8 cellular contexts compared by ENCODE assay signal in the genomic region with DNA sequence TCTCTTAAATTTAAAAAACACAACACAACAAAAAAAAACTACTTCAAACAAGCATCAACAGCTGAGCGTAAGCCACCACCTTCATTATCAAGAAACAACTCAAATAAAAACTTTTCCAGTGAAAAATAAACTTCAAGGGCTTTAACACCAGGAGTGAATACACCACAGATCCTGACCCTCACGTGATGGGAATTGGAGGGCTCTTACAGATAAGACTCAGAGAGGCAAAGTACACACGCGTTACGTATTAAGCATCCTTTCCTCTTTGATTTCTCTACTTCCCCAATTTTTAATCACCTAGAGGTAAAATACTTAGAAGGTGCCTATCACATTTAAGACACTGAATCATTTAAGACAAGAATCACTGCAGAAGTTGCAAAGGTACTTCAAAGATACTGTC. TPM values are rescaled to one million over a fixed set of nuclear protein-coding genes. Genes with fewer than 3 reads are reported as not detected.
DNase-seq lines count a peak whose midpoint lies in the region; ATAC-seq and TF ChIP-seq lines count a peak whose summit lies in the region.

No MANE protein-coding gene starts in this region.

- no peaks in the 10 kb centered on the region for H3K9me2 ChIP-seq in SK-N-SH

- peaks cover 33% of the 10 kb centered on the region for H3F3A ChIP-seq in SK-N-SH (replicated peaks; ENCODE audit: insufficient read depth)

- H3K4me2 ChIP-seq in SK-N-SH = peak overlapping the region; percentile 63

- H3K4me1 ChIP-seq in SK-N-SH (ENCODE audit: control insufficient read depth in 1 of 2, insufficient read depth in 2 of 2, low read depth in 1 of 2, low read length in 1 of 2) = peaks cover 3 to 17% of the 10 kb centered on the region in 2 experiments; a peak in 3 of 4 replicates
- H3K4me1 ChIP-seq in subcutaneous abdominal adipose tissue (ENCODE audit: control insufficient read depth in 5 of 5, insufficient read depth in 5 of 5, low read length in 5 of 5) = peaks cover 0 to 57% (median 48%) of the 10 kb centered on the region in 5 donors

- DNase-seq in SK-N-SH = no peak
- no peak for DNase-seq in ecto neural progenitor cell (ENCODE audit: low spot score)

- H4K20me1 ChIP-seq in SK-N-SH (ENCODE audit: insufficient read depth) = no peaks in the 10 kb centered on the region

- H3K27me3 ChIP-seq in SK-N-SH (ENCODE audit: insufficient read depth) = no peaks in the 10 kb centered on the region
- H3K27me3 ChIP-seq in layer of hippocampus (ENCODE audit: control insufficient read depth, insufficient read depth, low read length) = no peaks in the 10 kb centered on the region
- no peaks in the 10 kb centered on the region for H3K27me3 ChIP-seq in subcutaneous abdominal adipose tissue (ENCODE audit: control insufficient read depth in 5 of 5, insufficient read depth in 4 of 5, low read length in 5 of 5)

- TF ChIP-seq CTCF in SK-N-SH (IDR thresholded peaks at IDR 0.05) = no peak

- 86% methylated on average over 5 of the region's 5 CpGs for WGBS in SK-N-SH (ENCODE audit: low lambda C conversion rate)

- H3K9me3 ChIP-seq in SK-N-SH = no peaks in the 10 kb centered on the region
- no peaks in the 10 kb centered on the region for H3K9me3 ChIP-seq in subcutaneous abdominal adipose tissue (ENCODE audit: control insufficient read depth in 5 of 5, low read length in 5 of 5)

- peak overlapping the region; percentile 59 to 66 for H3K4me3 ChIP-seq in SK-N-SH (ENCODE audit: low read depth in 2 of 2, low read length in 1 of 2)
- H3K4me3 ChIP-seq in subcutaneous abdominal adipose tissue (ENCODE audit: low read depth in 1 of 5, low read length in 5 of 5) = peak overlapping the region; percentile 85 to 99 (median 99)

- TF ChIP-seq EP300 in SK-N-SH (IDR thresholded peaks at IDR 0.05; ENCODE audit: borderline replicate concordance in 1 of 2, low read depth in 1 of 2, low read length in 1 of 2) = no peak

- H2AFZ ChIP-seq in SK-N-SH (ENCODE audit: low read depth) = peak overlapping the region; percentile 78

- H3K9ac ChIP-seq in SK-N-SH = peak overlapping the region; percentile 81
- H3K9ac ChIP-seq in subcutaneous abdominal adipose tissue (ENCODE audit: low read length in 5 of 5) = peak overlapping the region; percentile 57 to 98 (median 88)

- POLR2A ChIA-PET in SK-N-SH (lab: Yijun Ruan, JAX) = no interaction called here

- H3K79me2 ChIP-seq in SK-N-SH (ENCODE audit: insufficient read depth) = peaks cover 41% of the 10 kb centered on the region

- CTCF ChIA-PET in SK-N-SH (lab: Yijun Ruan, JAX) = interaction anchor here (1.4 kb wide), 1 partner anchor 257 kb away, joined by 3 read pairs; no protein-coding TSS in a partner anchor

- TF ChIP-seq RAD21 in SK-N-SH (IDR thresholded peaks at IDR 0.05; ENCODE audit: low read length) = no peak

- H3K27ac ChIP-seq in SK-N-SH (ENCODE audit: low read depth in 2 of 2, low read length in 1 of 2) = peak overlapping the region; percentile 66 to 93; a peak in 3 of 4 replicates
- peak overlapping the region; percentile 83 for H3K27ac ChIP-seq in angular gyrus (ENCODE audit: low read depth, low read length)
- H3K27ac ChIP-seq in layer of hippocampus (ENCODE audit: low read depth, low read length) = peak overlapping the region; percentile 86
- peak overlapping the region; percentile 98 for H3K27ac ChIP-seq in subcutaneous abdominal adipose tissue (ENCODE audit: low read depth, low read length)

- H3K36me3 ChIP-seq in SK-N-SH (replicated peaks in 1 of 2; ENCODE audit: control insufficient read depth in 1 of 2, insufficient read depth in 2 of 2, low read length in 1 of 2) (no peaks in the 10 kb centered on the region), subcutaneous abdominal adipose tissue (ENCODE audit: control insufficient read depth in 5 of 5, insufficient read depth in 5 of 5, low read length in 5 of 5) (no peaks in the 10 kb centered on the region)

- ATAC-seq in SK-N-SH treated with all-trans-retinoic acid at 6 μM for 48 hours (no peak), HG03571 (IDR thresholded peaks at IDR 0.05; ENCODE audit: unreplicated experiment) (no peak), HG03469 (IDR thresholded peaks at IDR 0.05; ENCODE audit: unreplicated experiment) (no peak)

TF ChIP-seq in SK-N-SH, 30 proteins besides CTCF, POLR2A, EP300 and RAD21:
- no peak for TF ChIP-seq NFIC (IDR thresholded peaks at IDR 0.05; ENCODE audit: borderline replicate concordance)
- TF ChIP-seq GATA2 (CRISPR knock-in tag; IDR thresholded peaks at IDR 0.05) = no peak
- no peak for TF ChIP-seq TAF1 (IDR thresholded peaks at IDR 0.05; ENCODE audit: borderline replicate concordance, low read depth, low read length)
- TF ChIP-seq RCOR1 (IDR thresholded peaks at IDR 0.05; ENCODE audit: low read length) = no peak
- no peak for TF ChIP-seq TEAD4 (IDR thresholded peaks at IDR 0.05; ENCODE audit: borderline replicate concordance, insufficient read depth)
- TF ChIP-seq MEF2A (IDR thresholded peaks at IDR 0.05; ENCODE audit: borderline replicate concordance, low read depth) = no peak
- TF ChIP-seq, protein P1, sequence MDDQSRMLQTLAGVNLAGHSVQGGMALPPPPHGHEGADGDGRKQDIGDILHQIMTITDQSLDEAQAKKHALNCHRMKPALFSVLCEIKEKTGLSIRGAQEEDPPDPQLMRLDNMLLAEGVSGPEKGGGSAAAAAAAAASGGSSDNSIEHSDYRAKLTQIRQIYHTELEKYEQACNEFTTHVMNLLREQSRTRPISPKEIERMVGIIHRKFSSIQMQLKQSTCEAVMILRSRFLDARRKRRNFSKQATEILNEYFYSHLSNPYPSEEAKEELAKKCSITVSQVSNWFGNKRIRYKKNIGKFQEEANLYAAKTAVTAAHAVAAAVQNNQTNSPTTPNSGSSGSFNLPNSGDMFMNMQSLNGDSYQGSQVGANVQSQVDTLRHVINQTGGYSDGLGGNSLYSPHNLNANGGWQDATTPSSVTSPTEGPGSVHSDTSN (IDR thresholded peaks at IDR 0.05) = no peak
- TF ChIP-seq FOXJ3 (CRISPR knock-in tag; IDR thresholded peaks at IDR 0.05) = no peak

TF ChIP-seq in SK-N-SH treated with all-trans-retinoic acid at 6 μM for 48 hours, 23 proteins besides CTCF, POLR2A, EP300 and RAD21:
- TF ChIP-seq PPARA (CRISPR knock-in tag; IDR thresholded peaks at IDR 0.05; ENCODE audit: borderline replicate concordance) = no peak
- TF ChIP-seq OSR1 (CRISPR knock-in tag; IDR thresholded peaks at IDR 0.05) = no peak
- TF ChIP-seq SNAI2 (CRISPR knock-in tag; IDR thresholded peaks at IDR 0.05) = no peak
- TF ChIP-seq ZFP3 (CRISPR knock-in tag; IDR thresholded peaks at IDR 0.05) = no peak
- TF ChIP-seq CSDC2 (CRISPR knock-in tag; IDR thresholded peaks at IDR 0.05) = no peak
- TF ChIP-seq, protein P2, sequence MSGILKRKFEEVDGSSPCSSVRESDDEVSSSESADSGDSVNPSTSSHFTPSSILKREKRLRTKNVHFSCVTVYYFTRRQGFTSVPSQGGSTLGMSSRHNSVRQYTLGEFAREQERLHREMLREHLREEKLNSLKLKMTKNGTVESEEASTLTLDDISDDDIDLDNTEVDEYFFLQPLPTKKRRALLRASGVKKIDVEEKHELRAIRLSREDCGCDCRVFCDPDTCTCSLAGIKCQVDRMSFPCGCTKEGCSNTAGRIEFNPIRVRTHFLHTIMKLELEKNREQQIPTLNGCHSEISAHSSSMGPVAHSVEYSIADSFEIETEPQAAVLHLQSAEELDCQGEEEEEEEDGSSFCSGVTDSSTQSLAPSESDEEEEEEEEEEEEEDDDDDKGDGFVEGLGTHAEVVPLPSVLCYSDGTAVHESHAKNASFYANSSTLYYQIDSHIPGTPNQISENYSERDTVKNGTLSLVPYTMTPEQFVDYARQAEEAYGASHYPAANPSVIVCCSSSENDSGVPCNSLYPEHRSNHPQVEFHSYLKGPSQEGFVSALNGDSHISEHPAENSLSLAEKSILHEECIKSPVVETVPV (CRISPR knock-in tag; IDR thresholded peaks at IDR 0.05) = no peak
- TF ChIP-seq ARNTL (CRISPR knock-in tag; IDR thresholded peaks at IDR 0.05; ENCODE audit: borderline replicate concordance, low read depth) = no peak

RNA-seq across cellular contexts. Expression of a gene that starts 0.6 kb away (rescaled TPM):
- polyA plus RNA-seq in SK-N-SH (2012; rRNA removed) = 5.7 and 6.6 TPM in 2 replicates
- polyA plus RNA-seq in SK-N-SH (2012; cell fraction: cytosol; rRNA removed) = 4.8 TPM in 2 replicates
- 11.0 and 14.0 TPM in 2 replicates for polyA plus RNA-seq in SK-N-SH (2012; cell fraction: nucleus; rRNA removed)
